Comparison of ENCODE assay signal across 12 cellular contexts in the genomic region with DNA sequence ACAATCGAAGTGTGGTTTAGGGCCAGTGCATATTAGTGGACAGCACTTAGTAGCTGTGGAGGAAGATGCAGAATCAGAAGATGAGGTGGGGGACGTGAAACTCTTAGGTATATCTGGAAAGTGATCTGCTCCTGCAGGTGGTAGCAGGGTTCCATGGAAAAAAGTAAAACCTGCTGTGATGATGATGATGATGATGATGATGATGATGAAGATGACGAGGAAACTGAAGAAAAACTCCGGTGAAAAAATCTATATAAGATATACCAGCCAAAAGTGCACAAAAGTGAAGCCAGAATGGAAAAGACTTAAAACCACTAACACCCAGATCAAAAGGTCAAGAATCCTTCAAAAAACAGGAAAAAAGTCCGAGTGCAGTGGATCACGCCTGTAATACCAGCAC. TPM values are rescaled to one million over a fixed set of nuclear protein-coding genes. Genes with fewer than 3 reads are reported as not detected.
"Had no signal": no experiment of that assay in that cellular context is flagged by ENCODE, and none has a peak within 500 bp of the region (broad histone marks: within the 10 kb centered on the region; RNA-seq: fewer than 3 reads in every experiment).

No MANE protein-coding gene starts in this region.

- H3K36me3 ChIP-seq: HAP-1 had no signal

- H3K4me2 ChIP-seq: GM23338 had no signal

- H3K27ac ChIP-seq: GM23248 had no signal

- DNase-seq: GM23248, GOT3, H7, H9, HCEC 1CT, HFFc6 had no signal

- ATAC-seq: GM23338, HCT116 had no signal

- H3K4me3 ChIP-seq: GM23248, GM23338, HAP-1 had no signal

- H3K4me1 ChIP-seq: HAP-1 had no signal

- FAIRE-seq: H1, H54 had no signal

- H3K9ac ChIP-seq: GM23248 had no signal

- H3K9me3 Mint-ChIP-seq: GM23338, HFFc6 had no signal

- H3K27ac Mint-ChIP-seq: GM23338, H9, HFFc6 had no signal

- H3K4me3 Mint-ChIP-seq: GM23338, H9, HFFc6 had no signal

- H3K9me3 ChIP-seq: HAP-1 had no signal

- H2AFZ ChIP-seq: GM23248, GM23338 had no signal

RNA-seq across cellular contexts. Expression of a gene that starts 40.0 kb away (rescaled TPM):
- total RNA-seq: GM23248, H4 had no signal
